ENCODE assay signal across 8 cellular contexts in the genomic region with DNA sequence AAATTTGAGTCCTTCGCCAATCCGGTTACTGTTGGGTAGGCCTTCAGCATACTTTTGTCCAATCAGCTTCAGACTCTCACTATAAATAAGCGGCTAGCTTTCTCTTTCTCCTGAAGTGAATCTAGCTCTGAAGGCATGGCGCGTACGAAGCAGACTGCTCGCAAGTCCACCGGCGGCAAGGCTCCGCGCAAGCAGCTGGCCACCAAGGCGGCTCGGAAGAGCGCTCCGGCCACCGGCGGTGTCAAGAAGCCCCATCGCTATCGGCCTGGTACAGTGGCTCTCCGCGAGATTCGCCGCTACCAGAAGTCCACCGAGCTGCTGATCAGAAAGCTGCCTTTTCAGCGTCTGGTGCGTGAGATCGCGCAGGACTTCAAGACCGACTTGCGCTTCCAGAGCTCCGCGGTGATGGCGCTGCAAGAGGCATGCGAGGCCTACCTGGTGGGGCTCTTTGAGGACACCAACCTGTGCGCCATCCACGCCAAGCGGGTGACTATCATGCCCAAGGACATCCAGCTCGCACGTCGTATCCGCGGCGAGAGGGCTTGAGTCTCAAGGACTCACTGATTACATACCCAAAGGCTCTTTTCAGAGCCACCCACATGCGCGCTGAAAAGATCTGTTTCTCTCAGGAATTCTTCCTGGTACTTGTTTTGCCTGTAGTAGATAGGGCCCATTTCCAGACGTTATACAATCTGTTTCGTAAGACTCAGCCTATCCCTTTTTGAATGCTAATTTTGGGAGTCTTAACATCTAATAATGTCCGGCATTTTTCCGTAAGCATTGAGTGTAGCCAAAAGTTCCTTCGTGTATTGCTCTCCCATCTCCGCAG.
DNase-seq lines count a peak whose midpoint lies in the region; ATAC-seq and TF ChIP-seq lines count a peak whose summit lies in the region.

No MANE protein-coding gene starts in this region.

- H3K27me3 ChIP-seq in neural cell (ENCODE audit: insufficient read depth, low read depth, low read length) (no peaks in the 10 kb centered on the region), tibial artery (no peaks in the 10 kb centered on the region)

- H3K4me3 ChIP-seq in foreskin fibroblast (ENCODE audit: low read depth in 1 of 2, low read length in 2 of 2) (peak overlapping the region; percentile 76 to 79), neural cell (ENCODE audit: low read length) (peak overlapping the region; percentile 70), tibial artery (peak overlapping the region; percentile 62 to 69)

- H3K36me3 ChIP-seq in neural cell (ENCODE audit: insufficient read depth, low read length) = no peaks in the 10 kb centered on the region
- no peaks in the 10 kb centered on the region for H3K36me3 ChIP-seq in tibial artery

- peak; percentile 37 for TF ChIP-seq RAD21 in neural cell (conservative IDR thresholded peaks at IDR 0.05)

- ATAC-seq in GM21786 (IDR thresholded peaks at IDR 0.05; ENCODE audit: unreplicated experiment) = peak; percentile 30

- H3K27ac ChIP-seq in neural cell (ENCODE audit: low read length) = peak overlapping the region; percentile 50
- peak overlapping the region; percentile 83 to 93 for H3K27ac ChIP-seq in tibial artery

- H3F3A ChIP-seq in neural cell (ENCODE audit: insufficient read depth, low read length, poor library complexity, severe bottlenecking) = peaks cover 3% of the 10 kb centered on the region

- peak; percentile 34 for TF ChIP-seq EP300 in neural cell (conservative IDR thresholded peaks at IDR 0.05; ENCODE audit: poor library complexity, severe bottlenecking)

- H3K4me1 ChIP-seq in tibial artery = peaks cover 0 to 26% (median 17%) of the 10 kb centered on the region in 4 donors

- peak overlapping the region; percentile 82 for H3K4me2 ChIP-seq in neural cell (ENCODE audit: low read length)

- H2AFZ ChIP-seq in neural cell (ENCODE audit: low read depth, low read length) = no peak overlapping the region

- intact Hi-C loops in tibial artery (cut with DNase I; ENCODE audit: low total_unique reads) = no loop called here

- peak overlapping the region; percentile 61 for H3K9ac ChIP-seq in neural cell (ENCODE audit: low read length)

- DNase-seq in DMS79 (lab: John Stamatoyannopoulos, UW) = peak; percentile 79
- peak; percentile 98 for DNase-seq in Kasumi-1 (lab: John Stamatoyannopoulos, UW)
- peak; percentile 99 for DNase-seq in RPMI7951 (ENCODE audit: low read depth)
- DNase-seq in activated gamma-delta T cell treated with Interleukin-2 at 50 U/mL for 16 hours = peak; percentile 67
- peak; percentile 93 to 96 for DNase-seq in foreskin fibroblast
- DNase-seq in tibial artery = peak; percentile 64 to 82

- no peaks in the 10 kb centered on the region for H4K20me1 ChIP-seq in neural cell (ENCODE audit: insufficient read depth)

- H3K79me2 ChIP-seq in neural cell (replicated peaks; ENCODE audit: insufficient read depth, low read length) = peaks cover 2% of the 10 kb centered on the region

- H3K9me3 ChIP-seq in neural cell (ENCODE audit: low read length) (no peaks in the 10 kb centered on the region), tibial artery (no peaks in the 10 kb centered on the region)

- no peaks in the 10 kb centered on the region for H3K9me2 ChIP-seq in neural cell (ENCODE audit: insufficient read depth, low read length)

- TF ChIP-seq CTCF in foreskin fibroblast (IDR thresholded peaks at IDR 0.05; ENCODE audit: low read depth, low read length) = no peak
- TF ChIP-seq CTCF in neural cell (IDR thresholded peaks at IDR 0.05; ENCODE audit: poor library complexity, severe bottlenecking) = peak; percentile 63
- TF ChIP-seq CTCF in tibial artery (IDR thresholded peaks at IDR 0.05) = no peak

TF ChIP-seq in neural cell, 6 proteins besides CTCF, POLR2A, EP300 and RAD21:
- TF ChIP-seq SMC3 (conservative IDR thresholded peaks at IDR 0.05; ENCODE audit: poor library complexity) = peak; percentile 45
- TF ChIP-seq POLR2AphosphoS5 (IDR thresholded peaks at IDR 0.05) = peak; percentile 98
- TF ChIP-seq, protein P1, sequence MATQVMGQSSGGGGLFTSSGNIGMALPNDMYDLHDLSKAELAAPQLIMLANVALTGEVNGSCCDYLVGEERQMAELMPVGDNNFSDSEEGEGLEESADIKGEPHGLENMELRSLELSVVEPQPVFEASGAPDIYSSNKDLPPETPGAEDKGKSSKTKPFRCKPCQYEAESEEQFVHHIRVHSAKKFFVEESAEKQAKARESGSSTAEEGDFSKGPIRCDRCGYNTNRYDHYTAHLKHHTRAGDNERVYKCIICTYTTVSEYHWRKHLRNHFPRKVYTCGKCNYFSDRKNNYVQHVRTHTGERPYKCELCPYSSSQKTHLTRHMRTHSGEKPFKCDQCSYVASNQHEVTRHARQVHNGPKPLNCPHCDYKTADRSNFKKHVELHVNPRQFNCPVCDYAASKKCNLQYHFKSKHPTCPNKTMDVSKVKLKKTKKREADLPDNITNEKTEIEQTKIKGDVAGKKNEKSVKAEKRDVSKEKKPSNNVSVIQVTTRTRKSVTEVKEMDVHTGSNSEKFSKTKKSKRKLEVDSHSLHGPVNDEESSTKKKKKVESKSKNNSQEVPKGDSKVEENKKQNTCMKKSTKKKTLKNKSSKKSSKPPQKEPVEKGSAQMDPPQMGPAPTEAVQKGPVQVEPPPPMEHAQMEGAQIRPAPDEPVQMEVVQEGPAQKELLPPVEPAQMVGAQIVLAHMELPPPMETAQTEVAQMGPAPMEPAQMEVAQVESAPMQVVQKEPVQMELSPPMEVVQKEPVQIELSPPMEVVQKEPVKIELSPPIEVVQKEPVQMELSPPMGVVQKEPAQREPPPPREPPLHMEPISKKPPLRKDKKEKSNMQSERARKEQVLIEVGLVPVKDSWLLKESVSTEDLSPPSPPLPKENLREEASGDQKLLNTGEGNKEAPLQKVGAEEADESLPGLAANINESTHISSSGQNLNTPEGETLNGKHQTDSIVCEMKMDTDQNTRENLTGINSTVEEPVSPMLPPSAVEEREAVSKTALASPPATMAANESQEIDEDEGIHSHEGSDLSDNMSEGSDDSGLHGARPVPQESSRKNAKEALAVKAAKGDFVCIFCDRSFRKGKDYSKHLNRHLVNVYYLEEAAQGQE (IDR thresholded peaks at IDR 0.05; ENCODE audit: borderline replicate concordance) = peak; percentile 62
- TF ChIP-seq TAF1 (IDR thresholded peaks at IDR 0.05; ENCODE audit: low read depth) = peak; percentile 57
- peak; percentile 90 for TF ChIP-seq MXI1 (conservative IDR thresholded peaks at IDR 0.05; ENCODE audit: poor library complexity, severe bottlenecking)
- no peak for TF ChIP-seq EZH2 (IDR thresholded peaks at IDR 0.05; ENCODE audit: borderline replicate concordance, insufficient read depth, low read length, poor library complexity, severe bottlenecking)

Comparison
In these comparisons a context has a peak if more than half of its experiments do, and no peak if none do; other contexts are left out.
1. Peak in every context shown above with its lines: DNase-seq, ATAC-seq, H3K4me3 ChIP-seq and H3K27ac ChIP-seq.